Comparison of ENCODE assay signal across 8 cellular contexts in genomic region chr7:148962823-148963582, GRCh38.
DNase-seq lines count a peak whose midpoint lies in the region; ATAC-seq and TF ChIP-seq lines count a peak whose summit lies in the region.

No MANE protein-coding gene starts in this region.

- no peak for TF ChIP-seq EP300 in upper lobe of left lung (IDR thresholded peaks at IDR 0.05)

- peak overlapping the region; percentile 8 to 66 (median 50) for H3K4me3 ChIP-seq in upper lobe of left lung

- H3K4me1 ChIP-seq in upper lobe of left lung = peaks cover 6 to 25% (median 10%) of the 10 kb centered on the region in 4 donors

- H3K27ac ChIP-seq in upper lobe of left lung = peak overlapping the region; percentile 29 to 82 (median 62)

- H3K36me3 Mint-ChIP-seq in activated naive CD4-positive, alpha-beta T cell treated with anti-CD3 and anti-CD28 coated beads, Interleukin-2, amount 50 U/mL, for 24 hours = no peaks in the 10 kb centered on the region

- no peaks in the 10 kb centered on the region for H3K9me3 Mint-ChIP-seq in activated naive CD4-positive, alpha-beta T cell treated with anti-CD3 and anti-CD28 coated beads, Interleukin-2, amount 50 U/mL, for 24 hours

- WGBS in upper lobe of left lung, 2 donors = 1% methylated on average over 5 of the region's 5 CpGs

- H3K27me3 ChIP-seq in upper lobe of left lung = no peaks in the 10 kb centered on the region

- H3K9me3 ChIP-seq in upper lobe of left lung = no peaks in the 10 kb centered on the region

- ATAC-seq in GM21528 (IDR thresholded peaks at IDR 0.05; ENCODE audit: low FRiP score, unreplicated experiment) (peak; percentile 62), upper lobe of left lung (ENCODE audit: low FRiP score in 2 of 2) (peak; percentile 68 to 83)

- H3K4me3 Mint-ChIP-seq in activated naive CD4-positive, alpha-beta T cell treated with anti-CD3 and anti-CD28 coated beads, Interleukin-2, amount 50 U/mL, for 24 hours = peak overlapping the region; percentile 95

- peak overlapping the region; percentile 94 for H3K27ac Mint-ChIP-seq in activated naive CD4-positive, alpha-beta T cell treated with anti-CD3 and anti-CD28 coated beads, Interleukin-2, amount 50 U/mL, for 24 hours

- TF ChIP-seq CTCF in upper lobe of left lung (IDR thresholded peaks at IDR 0.05) = peak in 5 of 6 experiments; percentile 36 to 63 (median 44)

- no peaks in the 10 kb centered on the region for H3K36me3 ChIP-seq in upper lobe of left lung

- no peak for TF ChIP-seq POLR2A in upper lobe of left lung (IDR thresholded peaks at IDR 0.05)

- H3K27me3 Mint-ChIP-seq in activated naive CD4-positive, alpha-beta T cell treated with anti-CD3 and anti-CD28 coated beads, Interleukin-2, amount 50 U/mL, for 24 hours = no peaks in the 10 kb centered on the region

- peaks cover 23% of the 10 kb centered on the region for H3K4me1 Mint-ChIP-seq in activated naive CD4-positive, alpha-beta T cell treated with anti-CD3 and anti-CD28 coated beads, Interleukin-2, amount 50 U/mL, for 24 hours

- DNase-seq in DMS79 (lab: John Stamatoyannopoulos, UW) (peak; percentile 53), KG1 (lab: John Stamatoyannopoulos, UW) (peak; percentile 23), RKO (ENCODE audit: low spot score) (peak; percentile 85), germinal center (ENCODE audit: low spot score) (peak; percentile 47), nucleus accumbens (lab: John Stamatoyannopoulos, UW) (peak in 43 of 56 donors; percentile 10 to 87 (median 60)), upper lobe of left lung (peak in 1 of 2 donors; percentile 67)
